ENCODE assay signal across 27 cellular contexts in the genomic region with DNA sequence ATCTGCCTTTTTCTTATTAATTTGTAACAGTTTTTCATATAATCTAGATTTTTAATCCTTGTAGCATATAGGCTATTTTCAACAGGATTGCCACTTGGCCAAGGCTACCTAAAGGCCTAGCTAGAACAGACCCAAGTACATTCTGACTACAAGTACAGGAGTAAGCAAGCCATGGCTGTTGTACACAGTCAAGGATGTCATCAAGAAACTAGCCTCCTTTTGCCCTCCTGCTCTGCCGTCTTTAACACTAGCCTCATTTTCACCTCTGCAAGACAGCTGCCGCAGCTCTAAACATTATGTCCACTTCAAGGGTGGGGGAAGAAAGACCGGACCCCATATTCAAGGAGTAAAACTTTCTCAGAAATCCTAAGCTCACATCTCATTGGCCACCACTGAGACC.
"Had no signal": no experiment of that assay in that cellular context is flagged by ENCODE, and none has a peak within 500 bp of the region (broad histone marks: within the 10 kb centered on the region; RNA-seq: fewer than 3 reads in every experiment).

No MANE protein-coding gene starts in this region.

- DNase-seq: hypothalamus; immature natural killer cell; kidney; left colon; left lung; lower lobe of right lung; mammary epithelial cell; mesenchymal stem cell; naive thymus-derived CD8-positive, alpha-beta T cell; ovary; stimulated activated CD4-positive, alpha-beta T cell treated with anti-CD3 and anti-CD28 coated beads, Interleukin-12 subunit alpha, Interleukin-12 subunit beta, amount 100 ng/mL, for 4 hours; stimulated activated CD4-positive, alpha-beta T cell treated with anti-CD3 and anti-CD28 coated beads, Interleukin-15, amount 100 ng/mL, for 24 hours; stimulated activated CD4-positive, alpha-beta T cell treated with anti-CD3 and anti-CD28 coated beads, Interleukin-2, amount 100 ng/mL, for 24 hours; stimulated activated CD4-positive, alpha-beta T cell treated with anti-CD3 and anti-CD28 coated beads, Interleukin-4, amount 100 ng/mL, for 1 hour; stimulated activated naive B cell treated with anti-CD40 and anti-IgM and Interleukin-4, amounts not matched to agents 10 μg/mL and 1 μg/mL and 100 μg/mL, for 72 hours; stimulated activated naive CD8-positive, alpha-beta T cell treated with anti-CD3 and anti-CD28 coated beads, Interleukin-15, Interleukin-2, amounts not matched to agents 100 U/mL and 50 U/mL, for 24 hours; stomach; testis; thyroid gland; trophoblast cell; upper lobe of right lung had no signal

- H3K9me3 ChIP-seq: left lung, lower lobe of right lung, ovary, right atrium auricular region, stomach, testis, thyroid gland, upper lobe of right lung had no signal

- H3K4me3 Mint-ChIP-seq: immature natural killer cell; naive thymus-derived CD8-positive, alpha-beta T cell; stimulated activated naive B cell treated with anti-CD40 and anti-IgM and Interleukin-4, amounts not matched to agents 10 μg/mL and 1 μg/mL and 100 μg/mL, for 72 hours had no signal

- H3K27ac ChIP-seq: left lung, lower lobe of right lung, ovary, right atrium auricular region, skin epidermis, stomach, testis, thyroid gland, upper lobe of right lung had no signal

- H3K27ac Mint-ChIP-seq: immature natural killer cell; naive thymus-derived CD8-positive, alpha-beta T cell; progenitor cell of endocrine pancreas; stimulated activated naive B cell treated with anti-CD40 and anti-IgM and Interleukin-4, amounts not matched to agents 10 μg/mL and 1 μg/mL and 100 μg/mL, for 72 hours had no signal

- H3K4me3 ChIP-seq: left lung, lower lobe of right lung, ovary, right atrium auricular region, skin epidermis, stomach, testis, thyroid gland, upper lobe of right lung had no signal

- H3K27me3 ChIP-seq: left lung, ovary, right atrium auricular region, stomach, testis, thyroid gland, upper lobe of right lung had no signal

- FAIRE-seq: islet of Langerhans, kidney, urothelium cell line had no signal

- H3K36me3 Mint-ChIP-seq: immature natural killer cell; naive thymus-derived CD8-positive, alpha-beta T cell had no signal

- H3K9me3 Mint-ChIP-seq: immature natural killer cell; naive thymus-derived CD8-positive, alpha-beta T cell; stimulated activated naive B cell treated with anti-CD40 and anti-IgM and Interleukin-4, amounts not matched to agents 10 μg/mL and 1 μg/mL and 100 μg/mL, for 72 hours had no signal

- H3K27me3 Mint-ChIP-seq: naive thymus-derived CD8-positive, alpha-beta T cell; progenitor cell of endocrine pancreas; stimulated activated naive B cell treated with anti-CD40 and anti-IgM and Interleukin-4, amounts not matched to agents 10 μg/mL and 1 μg/mL and 100 μg/mL, for 72 hours had no signal

- H3K4me1 Mint-ChIP-seq: immature natural killer cell had no signal

- H3K36me3 ChIP-seq: left lung, lower lobe of right lung, ovary, right atrium auricular region, stomach, thyroid gland, upper lobe of right lung had no signal

- ATAC-seq: left colon; left lung; lower lobe of right lung; naive thymus-derived CD8-positive, alpha-beta T cell; sciatic nerve; stimulated activated naive B cell treated with anti-CD40 and anti-IgM and Interleukin-4, amounts not matched to agents 10 μg/mL and 1 μg/mL and 100 μg/mL, for 72 hours; stimulated activated naive CD8-positive, alpha-beta T cell treated with anti-CD3 and anti-CD28 coated beads, Interleukin-15, Interleukin-2, amounts not matched to agents 100 U/mL and 50 U/mL, for 24 hours; upper lobe of right lung had no signal
